ENCODE assay signal across 12 cellular contexts in genomic region chr2:43737097-43737854, GRCh38. TPM values are rescaled to one million over a fixed set of nuclear protein-coding genes. Genes with fewer than 3 reads are reported as not detected.
DNase-seq lines count a peak whose midpoint lies in the region; ATAC-seq and TF ChIP-seq lines count a peak whose summit lies in the region.
"Had no signal": no experiment of that assay in that cellular context is flagged by ENCODE, and none has a peak within 500 bp of the region (broad histone marks: within the 10 kb centered on the region; RNA-seq: fewer than 3 reads in every experiment).

No MANE protein-coding gene starts in this region.

- intact Hi-C loops in CD8-positive, alpha-beta T cell (cut with DNase I, micrococcal nuclease), result no loop called here

- H3K27me3 ChIP-seq in CD8-positive, alpha-beta T cell (ENCODE audit: insufficient read depth, low read length), result no peaks in the 10 kb centered on the region
- H3K27me3 ChIP-seq: BLaER1 treated with 17β-estradiol and CSF1 and Interleukin-3, amounts not matched to agents 10 nM and 100 nM; suprapubic skin had no signal

- no peaks in the 10 kb centered on the region for H3K27me3 Mint-ChIP-seq in mesothelial cell of epicardium (ENCODE audit: low read depth)
- peaks cover 16% of the 10 kb centered on the region for H3K27me3 Mint-ChIP-seq in CD8-positive, alpha-beta T cell (ENCODE audit: low read depth)

- H3K4me3 ChIP-seq in AG04449 (ENCODE audit: low read depth, low read length), result no peak overlapping the region
- no peak overlapping the region for H3K4me3 ChIP-seq in CD8-positive, alpha-beta T cell (ENCODE audit: low read depth, low read length)
- H3K4me3 ChIP-seq: BLaER1 treated with 17β-estradiol and CSF1 and Interleukin-3, amounts not matched to agents 10 nM and 100 nM; suprapubic skin had no signal

- TF ChIP-seq CTCF in AG04449 (IDR thresholded peaks at IDR 0.05; ENCODE audit: insufficient read depth, low read length, missing control alignments) (no peak), mesothelial cell of epicardium (IDR thresholded peaks at IDR 0.05; ENCODE audit: unreplicated experiment) (no peak)
- no peak for TF ChIP-seq CTCF in CD8-positive, alpha-beta T cell (IDR thresholded peaks at IDR 0.05)

- peak overlapping the region; percentile 11 for H3K27ac Mint-ChIP-seq in mesothelial cell of epicardium
- H3K27ac Mint-ChIP-seq in CD8-positive, alpha-beta T cell, result no peak overlapping the region

- CTCF ChIA-PET in AG04449 (lab: Yijun Ruan, JAX), result interaction anchor here (0.9 to 1.5 kb wide), 4 partner anchors 8 to 124 kb away, joined by 3 to 4 read pairs (median 3); no protein-coding TSS in a partner anchor
- CTCF ChIA-PET in CD8-positive, alpha-beta T cell (lab: Charles Lee), result no interaction called here

- H3K4me3 Mint-ChIP-seq in mesothelial cell of epicardium, result no peak overlapping the region
- H3K4me3 Mint-ChIP-seq in CD8-positive, alpha-beta T cell, result no peak overlapping the region

- POLR2A ChIA-PET in AG04449 (lab: Yijun Ruan, JAX), result no interaction called here
- POLR2A ChIA-PET in CD8-positive, alpha-beta T cell (lab: Charles Lee), result interaction anchor here (0.9 kb wide), 1 partner anchor 11 kb away, joined by 3 read pairs; no protein-coding TSS in a partner anchor

- no peak for TF ChIP-seq POLR2A in GM18505 (IDR thresholded peaks at IDR 0.05; ENCODE audit: borderline replicate concordance, extremely low read depth, insufficient read depth, insufficient read length)

- no peaks in the 10 kb centered on the region for H3K9me3 ChIP-seq in CD8-positive, alpha-beta T cell (ENCODE audit: low read length)
- H3K9me3 ChIP-seq: BLaER1 treated with 17β-estradiol and CSF1 and Interleukin-3, amounts not matched to agents 10 nM and 100 nM; suprapubic skin had no signal

- H3K36me3 Mint-ChIP-seq in mesothelial cell of epicardium, result no peaks in the 10 kb centered on the region
- no peaks in the 10 kb centered on the region for H3K36me3 Mint-ChIP-seq in CD8-positive, alpha-beta T cell

- peak; percentile 82 for DNase-seq in AG04449 (ENCODE audit: low read depth, low spot score)
- DNase-seq in LHCN-M2 (ENCODE audit: low read depth), result peak; percentile 67
- peak; percentile 34 for DNase-seq in dedifferentiated amniotic fluid mesenchymal stem cell (ENCODE audit: extremely low spot score)
- no peak for DNase-seq in mesothelial cell of epicardium (ENCODE audit: low spot score in 2 of 2, unreplicated experiment in 2 of 2)
- DNase-seq in CD8-positive, alpha-beta T cell, result no peak
- DNase-seq in NCI-H748 treated with DMSO at 0.1 percent for 48 hours (lab: John Stamatoyannopoulos, UW), result no peak
- DNase-seq in stimulated activated CD4-positive, alpha-beta T cell treated with anti-CD3 and anti-CD28 coated beads, Interleukin-1b, Interleukin-23, amount 100 ng/mL, for 48 hours, result no peak
- DNase-seq: activated T-cell treated with anti-CD3 and anti-CD28 coated beads, Interleukin-2, amount 50 U/mL, for 1 hour; NCI-H2029 had no signal

- H3K4me1 Mint-ChIP-seq in mesothelial cell of epicardium, result peaks cover 4% of the 10 kb centered on the region
- no peaks in the 10 kb centered on the region for H3K4me1 Mint-ChIP-seq in CD8-positive, alpha-beta T cell (ENCODE audit: low read depth)

- no peaks in the 10 kb centered on the region for H3K36me3 ChIP-seq in CD8-positive, alpha-beta T cell (ENCODE audit: insufficient read depth, low read length)
- H3K36me3 ChIP-seq: BLaER1 treated with 17β-estradiol and CSF1 and Interleukin-3, amounts not matched to agents 10 nM and 100 nM had no signal

- no peak overlapping the region for H3K27ac ChIP-seq in CD8-positive, alpha-beta T cell (ENCODE audit: low read depth, low read length)
- H3K27ac ChIP-seq: BLaER1 treated with 17β-estradiol and CSF1 and Interleukin-3, amounts not matched to agents 10 nM and 100 nM; suprapubic skin had no signal

- no peaks in the 10 kb centered on the region for H3K9me3 Mint-ChIP-seq in mesothelial cell of epicardium
- H3K9me3 Mint-ChIP-seq in CD8-positive, alpha-beta T cell, result no peaks in the 10 kb centered on the region

- ATAC-seq in GM18505 (IDR thresholded peaks at IDR 0.05; ENCODE audit: unreplicated experiment), result no peak
- no peak for ATAC-seq in CD8-positive, alpha-beta T cell

- no peaks in the 10 kb centered on the region for H3K4me1 ChIP-seq in CD8-positive, alpha-beta T cell (ENCODE audit: insufficient read depth, low read length)
- H3K4me1 ChIP-seq: BLaER1 treated with 17β-estradiol and CSF1 and Interleukin-3, amounts not matched to agents 10 nM and 100 nM; suprapubic skin had no signal

RNA-seq across cellular contexts. Expression of gene DYNC2LI1, which starts 36.6 kb away (rescaled TPM):
- total RNA-seq in LHCN-M2 (2014; rRNA removed), result 20.9 and 21.8 TPM in 2 replicates
- 6.5 TPM for polyA plus RNA-seq in LHCN-M2 (2012)
- 29.2 to 31.0 TPM (median 30.7 TPM) in 3 replicates for total RNA-seq in mesothelial cell of epicardium
- total RNA-seq in CD8-positive, alpha-beta T cell, result 1 to 10 TPM; 1.4 to 1.8 TPM

Comparison
In these comparisons a context has a peak if more than half of its experiments do, and no peak if none do; other contexts are left out.
1. DNase-seq: peak in AG04449 (single experiment), LHCN-M2 (single experiment) and dedifferentiated amniotic fluid mesenchymal stem cell (single experiment); none in mesothelial cell of epicardium (0 of 2), CD8-positive, alpha-beta T cell (0 of 7), NCI-H748 treated with DMSO at 0.1 percent for 48 hours (single experiment) and stimulated activated CD4-positive, alpha-beta T cell treated with anti-CD3 and anti-CD28 coated beads, Interleukin-1b, Interleukin-23, amount 100 ng/mL, for 48 hours (single experiment).